11 cellular contexts compared by ENCODE assay signal in the genomic region with DNA sequence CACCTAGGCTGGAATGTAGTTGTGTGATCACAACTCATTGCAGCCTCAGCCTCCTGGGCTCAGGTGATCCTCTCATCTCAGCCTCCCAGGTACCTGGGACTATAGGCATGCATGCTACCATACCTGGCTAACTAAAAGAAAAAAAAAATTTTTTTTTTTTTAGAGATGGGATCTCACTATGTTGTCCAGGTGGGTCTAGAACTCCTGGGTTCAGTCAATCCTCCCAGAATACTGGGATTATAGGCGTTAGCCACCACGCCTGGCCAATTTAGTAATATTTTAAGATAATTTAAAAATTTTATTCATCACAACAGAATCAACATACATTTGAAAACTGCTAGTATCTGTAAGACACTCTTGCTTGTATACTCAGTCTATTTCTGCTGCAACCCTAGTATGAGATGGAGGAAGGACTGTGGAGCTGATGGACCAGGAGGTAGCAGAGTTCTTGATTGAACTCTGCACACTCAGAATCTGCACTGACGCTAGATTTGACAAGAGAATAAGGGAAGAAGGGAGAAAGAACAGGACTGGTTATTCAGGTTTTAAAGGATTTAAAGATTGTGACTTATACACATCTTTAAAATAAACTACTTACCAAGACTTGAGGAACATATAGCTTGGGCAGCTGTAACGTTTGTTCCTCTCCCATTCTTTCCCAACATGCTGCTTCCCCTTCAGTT. TPM values are rescaled to one million over a fixed set of nuclear protein-coding genes. Genes with fewer than 3 reads are reported as not detected.
DNase-seq lines count a peak whose midpoint lies in the region; ATAC-seq and TF ChIP-seq lines count a peak whose summit lies in the region.
"Had no signal": no experiment of that assay in that cellular context is flagged by ENCODE, and none has a peak within 500 bp of the region (broad histone marks: within the 10 kb centered on the region; RNA-seq: fewer than 3 reads in every experiment).

No MANE protein-coding gene starts in this region.

- H3K4me1 Mint-ChIP-seq in mesothelial cell of epicardium = peaks cover 18% of the 10 kb centered on the region
- peaks cover 11% of the 10 kb centered on the region for H3K4me1 Mint-ChIP-seq in neural progenitor cell

- peak overlapping the region; percentile 4; the same call in 1 of the 2 replicates for H3K4me3 ChIP-seq in ACC112 (ENCODE audit: low read depth, low read length)
- H3K4me3 ChIP-seq in ascending aorta = no peak overlapping the region
- H3K4me3 ChIP-seq in neural progenitor cell = no peak overlapping the region

- ATAC-seq in HG02759 (IDR thresholded peaks at IDR 0.05; ENCODE audit: unreplicated experiment) (peak; percentile 11), GM21381 (IDR thresholded peaks at IDR 0.05; ENCODE audit: unreplicated experiment) (no peak), HG03280 (IDR thresholded peaks at IDR 0.05; ENCODE audit: unreplicated experiment) (no peak)

- peaks cover 24% of the 10 kb centered on the region for H3K4me1 ChIP-seq in ACC112 (ENCODE audit: control insufficient read depth, insufficient read depth, low read length, unreplicated experiment)
- peaks cover 8 to 61% of the 10 kb centered on the region in 2 donors for H3K4me1 ChIP-seq in ascending aorta
- H3K4me1 ChIP-seq in neural progenitor cell = no peaks in the 10 kb centered on the region

- H3K27ac Mint-ChIP-seq in mesothelial cell of epicardium (peak overlapping the region; percentile 85), neural progenitor cell (no peak overlapping the region)

- TF ChIP-seq CTCF in ascending aorta (IDR thresholded peaks at IDR 0.05) (no peak), mesothelial cell of epicardium (IDR thresholded peaks at IDR 0.05; ENCODE audit: unreplicated experiment) (no peak), neural progenitor cell (IDR thresholded peaks at IDR 0.05) (no peak)

- H3K27me3 Mint-ChIP-seq in mesothelial cell of epicardium (ENCODE audit: low read depth) = no peaks in the 10 kb centered on the region
- H3K27me3 Mint-ChIP-seq in neural progenitor cell (ENCODE audit: insufficient read depth, low read depth) = peaks cover 4% of the 10 kb centered on the region

- peaks cover 78% of the 10 kb centered on the region for H3K79me2 ChIP-seq in ACC112 (ENCODE audit: control insufficient read depth, insufficient read depth, low read length, unreplicated experiment)
- H3K79me2 ChIP-seq in neural progenitor cell (ENCODE audit: low read depth) = peaks cover 97% of the 10 kb centered on the region

- H3K27ac ChIP-seq in ACC112 (ENCODE audit: low read depth, low read length) = peak overlapping the region; percentile 87
- H3K27ac ChIP-seq in ascending aorta = peak overlapping the region; percentile 32 to 42
- no peak overlapping the region for H3K27ac ChIP-seq in neural progenitor cell
- H3K27ac ChIP-seq: KMS-11 had no signal

- no peaks in the 10 kb centered on the region for H3K36me3 ChIP-seq in ACC112 (ENCODE audit: insufficient read depth, low read length)
- no peaks in the 10 kb centered on the region for H3K36me3 ChIP-seq in ascending aorta
- no peaks in the 10 kb centered on the region for H3K36me3 ChIP-seq in neural progenitor cell

- H3K9me3 Mint-ChIP-seq in mesothelial cell of epicardium (no peaks in the 10 kb centered on the region), neural progenitor cell (no peaks in the 10 kb centered on the region)

- H3K36me3 Mint-ChIP-seq in mesothelial cell of epicardium = no peaks in the 10 kb centered on the region
- H3K36me3 Mint-ChIP-seq in neural progenitor cell = peaks cover 3% of the 10 kb centered on the region

- no peak overlapping the region for H3K4me2 ChIP-seq in neural progenitor cell
- H3K4me2 ChIP-seq: KMS-11 had no signal

- H3K9me3 ChIP-seq in ascending aorta = no peaks in the 10 kb centered on the region
- no peaks in the 10 kb centered on the region for H3K9me3 ChIP-seq in neural progenitor cell (ENCODE audit: low read depth)

- H3F3A ChIP-seq in neural progenitor cell (ENCODE audit: low read depth) = no peaks in the 10 kb centered on the region

- DNase-seq in ascending aorta (ENCODE audit: low spot score in 2 of 2) (no peak), mesothelial cell of epicardium (ENCODE audit: low spot score in 2 of 2, unreplicated experiment in 2 of 2) (no peak), neural progenitor cell (ENCODE audit: low spot score) (no peak), NCI-H1694 treated with DMSO at 0.1 percent for 48 hours (lab: John Stamatoyannopoulos, UW) (no peak)
- DNase-seq: NCI-H526 treated with DMSO at 0.1 percent for 48 hours, occipital lobe had no signal

- H2AFZ ChIP-seq in ACC112 (ENCODE audit: low read length, unreplicated experiment) (no peak overlapping the region), neural progenitor cell (replicated peaks) (no peak overlapping the region)

- H3K27me3 ChIP-seq in ACC112 (ENCODE audit: insufficient read depth, low read length) = no peaks in the 10 kb centered on the region
- no peaks in the 10 kb centered on the region for H3K27me3 ChIP-seq in ascending aorta
- H3K27me3 ChIP-seq in neural progenitor cell = no peaks in the 10 kb centered on the region

- H3K4me3 Mint-ChIP-seq in mesothelial cell of epicardium (no peak overlapping the region), neural progenitor cell (no peak overlapping the region)

- H3K9ac ChIP-seq in neural progenitor cell = no peak overlapping the region
- H3K9ac ChIP-seq: KMS-11 had no signal

- H4K20me1 ChIP-seq in neural progenitor cell (ENCODE audit: low read depth) = no peaks in the 10 kb centered on the region

- intact Hi-C loops in ascending aorta (cut with DNase I) = no loop called here

RNA-seq across cellular contexts. Expression of gene VCL, which starts 57.6 kb away (rescaled TPM):
- total RNA-seq in ascending aorta (333 TPM), mesothelial cell of epicardium (129 to 132 TPM (median 131 TPM) in 3 replicates), neural progenitor cell (ENCODE audit: low replicate concordance) (96.9 and 104 TPM in 2 replicates)
